ENCODE assay signal across 12 cellular contexts in the genomic region with DNA sequence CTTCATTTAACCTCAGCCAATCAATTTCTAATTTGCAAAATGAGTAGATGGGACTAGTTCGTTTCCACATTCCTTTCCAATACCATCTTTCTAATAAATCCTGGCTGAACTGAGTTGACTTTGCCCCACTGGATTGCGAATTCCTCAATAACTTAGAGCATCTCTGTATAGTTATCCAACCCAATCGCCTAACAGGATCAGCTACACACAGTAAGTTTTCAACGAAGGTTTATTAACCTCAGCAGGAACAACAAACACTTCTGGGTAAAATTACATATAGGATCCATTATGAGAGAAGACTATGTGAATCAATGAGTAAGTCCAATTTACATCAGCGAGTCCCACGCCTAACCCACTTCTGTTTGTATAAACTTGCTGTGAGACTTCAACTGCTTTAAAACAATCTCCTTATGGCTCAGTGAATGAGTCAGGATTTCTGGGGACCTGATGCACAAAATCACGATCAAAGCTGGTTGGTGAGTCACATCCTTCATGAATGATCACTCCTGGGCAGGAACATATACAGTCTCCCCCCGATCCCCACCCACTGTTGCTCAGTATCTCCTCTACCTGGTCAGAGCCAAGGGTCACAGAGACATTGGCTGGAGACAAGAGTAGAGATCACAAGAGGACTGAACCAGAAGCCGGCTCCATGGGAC.
DNase-seq lines count a peak whose midpoint lies in the region; ATAC-seq and TF ChIP-seq lines count a peak whose summit lies in the region.
"Had no signal": no experiment of that assay in that cellular context is flagged by ENCODE, and none has a peak within 500 bp of the region (broad histone marks: within the 10 kb centered on the region; RNA-seq: fewer than 3 reads in every experiment).

No MANE protein-coding gene starts in this region.

- H3K36me3 ChIP-seq in hepatocyte (replicated peaks; ENCODE audit: insufficient read depth, low read depth), result no peaks in the 10 kb centered on the region
- H3K36me3 ChIP-seq: vagina had no signal

- H3K79me2 ChIP-seq in hepatocyte, result no peaks in the 10 kb centered on the region

- TF ChIP-seq CTCF in hepatocyte (IDR thresholded peaks at IDR 0.05; ENCODE audit: poor library complexity), result no peak

- H3K27ac ChIP-seq in hepatocyte, result peak overlapping the region; percentile 29
- H3K27ac ChIP-seq: vagina had no signal

- H4K20me1 ChIP-seq in hepatocyte (ENCODE audit: insufficient read depth, poor library complexity, severe bottlenecking), result no peaks in the 10 kb centered on the region

- H3K27me3 Mint-ChIP-seq in activated naive CD8-positive, alpha-beta T cell treated with anti-CD3 and anti-CD28 coated beads, Interleukin-2, amount 50 U/mL, for 24 hours, result peaks cover 4% of the 10 kb centered on the region
- H3K27me3 Mint-ChIP-seq in activated naive CD8-positive, alpha-beta T cell treated with anti-CD3 and anti-CD28 coated beads for 36 hours, result peaks cover 7% of the 10 kb centered on the region

- peak; percentile 12 for DNase-seq in activated naive CD8-positive, alpha-beta T cell treated with anti-CD3 and anti-CD28 coated beads, Interleukin-2, amount 50 U/mL, for 24 hours
- DNase-seq in activated naive CD8-positive, alpha-beta T cell treated with anti-CD3 and anti-CD28 coated beads for 36 hours, result no peak
- DNase-seq in SW480 (ENCODE audit: low spot score) (peak; percentile 72), hepatocyte (ENCODE audit: low spot score) (peak; percentile 28), superior temporal gyrus (ENCODE audit: extremely low spot score) (peak; percentile 23), NCI-H2171 treated with DMSO at 0.1 percent for 48 hours (lab: John Stamatoyannopoulos, UW) (no peak)
- DNase-seq: NCI-H1436, retina had no signal

- H3K4me3 ChIP-seq in hepatocyte, result no peak overlapping the region
- H3K4me3 ChIP-seq: vagina had no signal

- no peak overlapping the region for H3K4me3 Mint-ChIP-seq in activated naive CD8-positive, alpha-beta T cell treated with anti-CD3 and anti-CD28 coated beads, Interleukin-2, amount 50 U/mL, for 24 hours
- no peak overlapping the region for H3K4me3 Mint-ChIP-seq in activated naive CD8-positive, alpha-beta T cell treated with anti-CD3 and anti-CD28 coated beads for 36 hours

- H3K9me3 ChIP-seq in hepatocyte (ENCODE audit: low read depth), result no peaks in the 10 kb centered on the region
- H3K9me3 ChIP-seq: vagina had no signal

- H2AFZ ChIP-seq in hepatocyte, result no peak overlapping the region

- no peaks in the 10 kb centered on the region for H3K9me3 Mint-ChIP-seq in activated naive CD8-positive, alpha-beta T cell treated with anti-CD3 and anti-CD28 coated beads, Interleukin-2, amount 50 U/mL, for 24 hours
- H3K9me3 Mint-ChIP-seq in activated naive CD8-positive, alpha-beta T cell treated with anti-CD3 and anti-CD28 coated beads for 36 hours, result peaks cover 3% of the 10 kb centered on the region

- H3K36me3 Mint-ChIP-seq in activated naive CD8-positive, alpha-beta T cell treated with anti-CD3 and anti-CD28 coated beads, Interleukin-2, amount 50 U/mL, for 24 hours (ENCODE audit: low read depth), result peaks cover 2% of the 10 kb centered on the region
- no peaks in the 10 kb centered on the region for H3K36me3 Mint-ChIP-seq in activated naive CD8-positive, alpha-beta T cell treated with anti-CD3 and anti-CD28 coated beads for 36 hours

- 81% methylated on average over 9 of the region's 9 CpGs for WGBS in hepatocyte (ENCODE audit: low lambda C conversion rate, missing lambda C conversion rate)

- peaks cover 29% of the 10 kb centered on the region for H3K4me1 Mint-ChIP-seq in activated naive CD8-positive, alpha-beta T cell treated with anti-CD3 and anti-CD28 coated beads, Interleukin-2, amount 50 U/mL, for 24 hours
- no peaks in the 10 kb centered on the region for H3K4me1 Mint-ChIP-seq in activated naive CD8-positive, alpha-beta T cell treated with anti-CD3 and anti-CD28 coated beads for 36 hours

- H3K9me2 ChIP-seq in hepatocyte (replicated peaks; ENCODE audit: insufficient read depth), result no peaks in the 10 kb centered on the region

- H3K27ac Mint-ChIP-seq in activated naive CD8-positive, alpha-beta T cell treated with anti-CD3 and anti-CD28 coated beads, Interleukin-2, amount 50 U/mL, for 24 hours, result no peak overlapping the region
- H3K27ac Mint-ChIP-seq in activated naive CD8-positive, alpha-beta T cell treated with anti-CD3 and anti-CD28 coated beads for 36 hours, result no peak overlapping the region

- no peaks in the 10 kb centered on the region for H3K27me3 ChIP-seq in hepatocyte
- H3K27me3 ChIP-seq: vagina had no signal

- peak; percentile 94 for ATAC-seq in activated naive CD8-positive, alpha-beta T cell treated with anti-CD3 and anti-CD28 coated beads, Interleukin-2, amount 50 U/mL, for 24 hours
- ATAC-seq in HG03457 (IDR thresholded peaks at IDR 0.05; ENCODE audit: unreplicated experiment) (no peak), HG03135 (IDR thresholded peaks at IDR 0.05; ENCODE audit: unreplicated experiment) (no peak)
- ATAC-seq: SK-N-SH treated with all-trans-retinoic acid at 6 μM for 48 hours had no signal

- H3K4me2 ChIP-seq in hepatocyte, result no peak overlapping the region

- peaks cover 8% of the 10 kb centered on the region for H3K4me1 ChIP-seq in hepatocyte (ENCODE audit: insufficient read depth)
- H3K4me1 ChIP-seq: vagina had no signal

Comparison
In these comparisons a context has a peak if more than half of its experiments do, and no peak if none do; other contexts are left out.
1. DNase-seq: peak in activated naive CD8-positive, alpha-beta T cell treated with anti-CD3 and anti-CD28 coated beads, Interleukin-2, amount 50 U/mL, for 24 hours (single experiment), SW480 (single experiment), hepatocyte (single experiment) and superior temporal gyrus (single experiment); none in activated naive CD8-positive, alpha-beta T cell treated with anti-CD3 and anti-CD28 coated beads for 36 hours (single experiment) and NCI-H2171 treated with DMSO at 0.1 percent for 48 hours (single experiment).